ENCODE assay signal across 29 cellular contexts in genomic region chr4:14961292-14961691, GRCh38.
"Had no signal": no experiment of that assay in that cellular context is flagged by ENCODE, and none has a peak within 500 bp of the region (broad histone marks: within the 10 kb centered on the region; RNA-seq: fewer than 3 reads in every experiment).

No MANE protein-coding gene starts in this region.

- H3K27ac ChIP-seq: KMS-11, SJCRH30, VCaP had no signal

- DNase-seq: activated CD4-positive, alpha-beta memory T cell treated with anti-CD3 and anti-CD28 coated beads for 36 hours; activated CD4-positive, alpha-beta T cell treated with anti-CD3 and anti-CD28 coated beads, Interleukin-2, amount 10 ng/mL, durations not matched to agents 7 days and 5 days; activated CD4-positive, CD25-positive, alpha-beta regulatory T cell; activated CD8-positive, alpha-beta memory T cell treated with anti-CD3 and anti-CD28 coated beads for 24 hours; activated effector memory CD4-positive, alpha-beta T cell treated with anti-CD3 and anti-CD28 coated beads, Interleukin-2, amount 50 U/mL, for 16 hours; activated naive CD4-positive, alpha-beta T cell treated with Interleukin-2 at 50 U/mL for 16 hours; activated naive CD8-positive, alpha-beta T cell treated with anti-CD3 and anti-CD28 coated beads, Interleukin-2, amount 50 U/mL, for 24 hours; activated T-cell treated with anti-CD3 and anti-CD28 coated beads, Interleukin-2, amount 50 U/mL, for 4 hours; amygdala; cortex of kidney; MG63; NCI-H1105; NCI-H1436; NCI-H1694 treated with DMSO at 0.1 percent for 48 hours; NCI-H2029 treated with DMSO at 0.1 percent for 48 hours; NCI-H345; NCI-H510A; NCI-H526 treated with DMSO at 0.1 percent for 48 hours; NK-92 treated with Interleukin-12 subunit alpha and Interleukin-12 subunit beta, amount 100 ng/mL, for 24 hours; Right ventricle myocardium superior; RPMI8226; SJCRH30; SK-N-SH; T-helper 17 cell; T-helper 9 cell had no signal

- H3K4me1 ChIP-seq: SJCRH30 had no signal

- H3K4me2 ChIP-seq: KMS-11, SK-N-SH had no signal

- H3K9me2 ChIP-seq: SK-N-SH had no signal

- H3K27me3 ChIP-seq: MG63 had no signal

- ATAC-seq: activated naive CD4-positive, alpha-beta T cell treated with anti-CD3 and anti-CD28 coated beads, Interleukin-2, amount 50 U/mL, for 72 hours; activated naive CD8-positive, alpha-beta T cell treated with anti-CD3 and anti-CD28 coated beads, Interleukin-2, amount 50 U/mL, for 24 hours; activated T-cell treated with anti-CD3 and anti-CD28 coated beads, Interleukin-2, amount 50 U/mL, for 4 hours; Panc1; T-helper 17 cell had no signal

- H3K9me3 ChIP-seq: MG63, SJCRH30, SK-N-SH had no signal

- H3K36me3 ChIP-seq: MG63, SJCRH30 had no signal

- H3K4me3 ChIP-seq: MG63, SJCRH30 had no signal
